Comparison of ENCODE assay signal across 1 cellular context in genomic region chr21:36079671-36080070, GRCh38.
TF ChIP-seq lines count a peak whose summit lies in the region.

No MANE protein-coding gene starts in this region.

TF ChIP-seq in H1, 55 proteins besides CTCF, POLR2A, EP300 and RAD21:
- TF ChIP-seq KDM5A (IDR thresholded peaks at IDR 0.05; ENCODE audit: low read length) (no peak), GABPA (IDR thresholded peaks at IDR 0.05; ENCODE audit: borderline replicate concordance, insufficient read depth, low read length) (no peak), POLR2AphosphoS5 (IDR thresholded peaks at IDR 0.05; ENCODE audit: low read depth, low read length) (no peak), GTF2F1 (IDR thresholded peaks at IDR 0.05; ENCODE audit: borderline replicate concordance, low read depth, low read length) (no peak), CHD7 (IDR thresholded peaks at IDR 0.05; ENCODE audit: insufficient replicate concordance, low read length) (no peak), RFX5 (IDR thresholded peaks at IDR 0.05; ENCODE audit: borderline replicate concordance, low read depth, low read length) (no peak), USF2 (IDR thresholded peaks at IDR 0.05; ENCODE audit: low read length) (no peak), CBX8 (IDR thresholded peaks at IDR 0.05; ENCODE audit: borderline replicate concordance, low read depth, low read length) (no peak)
